In the genomic region with DNA sequence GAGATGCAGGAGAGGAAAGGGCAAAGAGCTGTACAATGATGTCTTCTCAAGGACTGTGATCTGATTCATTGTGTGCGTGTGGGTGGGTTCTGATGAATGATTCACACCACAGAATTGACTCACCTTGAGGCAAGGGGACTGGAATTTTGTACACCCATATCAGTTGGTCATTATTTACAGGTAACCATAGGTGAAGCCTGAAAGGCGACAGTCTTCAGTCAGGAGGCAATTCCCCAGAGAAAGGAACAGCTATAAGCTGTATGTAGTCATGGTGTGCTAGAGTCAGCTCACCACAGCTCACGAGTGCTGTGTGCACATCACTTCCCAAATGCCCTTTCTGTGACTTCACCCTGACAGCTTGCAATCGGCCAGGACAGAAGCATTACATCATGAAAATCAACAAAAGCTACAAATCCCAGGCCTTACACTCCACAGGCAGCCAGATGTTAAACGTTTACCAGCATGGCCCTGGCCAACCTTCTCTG, we compare ENCODE assay signal across 1 cellular context.
TF ChIP-seq lines count a peak whose summit lies in the region.

No MANE protein-coding gene starts in this region.

TF ChIP-seq in GM23338, 12 proteins besides CTCF, POLR2A, EP300 and RAD21 (continued from another document):
- no peak for TF ChIP-seq ZNF331 (CRISPR knock-in tag; IDR thresholded peaks at IDR 0.05; ENCODE audit: low read depth)
